ENCODE assay signal across 22 cellular contexts in the genomic region with DNA sequence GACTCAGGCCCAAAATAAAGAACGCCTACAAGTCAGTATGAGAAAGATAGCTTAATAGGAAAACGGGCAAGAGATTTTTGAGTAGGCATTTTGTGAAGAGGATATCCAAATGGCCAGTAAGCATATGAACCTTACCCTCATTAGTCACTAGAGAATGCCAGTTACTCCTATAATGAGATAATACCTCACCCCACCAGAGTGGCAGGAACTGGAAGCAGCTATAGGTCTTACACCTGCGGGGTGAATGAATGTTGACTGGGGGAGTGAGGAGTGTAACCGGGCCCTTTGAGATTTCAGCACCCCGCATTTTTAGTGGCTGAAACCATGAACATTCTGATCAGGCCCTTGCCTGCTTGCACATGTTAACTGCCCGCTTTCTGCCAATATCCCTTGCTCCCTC.
"Had no signal": no experiment of that assay in that cellular context is flagged by ENCODE, and none has a peak within 500 bp of the region (broad histone marks: within the 10 kb centered on the region; RNA-seq: fewer than 3 reads in every experiment).

No MANE protein-coding gene starts in this region.

- H3K4me3 Mint-ChIP-seq: activated CD4-positive, alpha-beta memory T cell treated with anti-CD3 and anti-CD28 coated beads, Interleukin-2, amount 10 ng/mL, durations not matched to agents 7 days and 5 days; activated naive CD4-positive, alpha-beta T cell treated with anti-CD3 and anti-CD28 coated beads, Interleukin-2, amount 10 ng/mL, durations not matched to agents 7 days and 5 days; activated naive CD8-positive, alpha-beta T cell treated with anti-CD3 and anti-CD28 coated beads for 36 hours; activated T-helper 17 cell treated with anti-CD3 and anti-CD28 coated beads, Interleukin-2, amount 50 U/mL, for 72 hours; T-cell had no signal

- H3K36me3 ChIP-seq: brain microvascular endothelial cell had no signal

- ATAC-seq: activated T-helper 17 cell treated with anti-CD3 and anti-CD28 coated beads, Interleukin-2, amount 50 U/mL, for 72 hours; T-cell had no signal

- H3K27ac ChIP-seq: brain microvascular endothelial cell, VCaP had no signal

- DNase-seq: activated CD4-positive, alpha-beta memory T cell treated with anti-CD3 and anti-CD28 coated beads, Interleukin-2, amount 10 ng/mL, durations not matched to agents 7 days and 5 days; activated CD4-positive, alpha-beta T cell treated with anti-CD3 and anti-CD28 coated beads, Interleukin-2, amount 50 U/mL, for 1 hour; activated CD4-positive, CD25-positive, alpha-beta regulatory T cell; activated gamma-delta T cell treated with Interleukin-2 at 50 U/mL for 16 hours; activated naive CD4-positive, alpha-beta T cell treated with anti-CD3 and anti-CD28 coated beads, Interleukin-2, amount 10 ng/mL, durations not matched to agents 7 days and 5 days; activated naive CD8-positive, alpha-beta T cell treated with anti-CD3 and anti-CD28 coated beads for 36 hours; activated T-cell treated with anti-CD3 and anti-CD28 coated beads for 4 hours; activated T-cell treated with anti-CD3 and anti-CD28 coated beads, Interleukin-2, amount 50 U/mL, for 48 hours; brain microvascular endothelial cell; cerebellar nuclear complex; Kasumi-1; NCI-H1048; NCI-H1930; NCI-H2171 treated with DMSO at 0.1 percent for 48 hours; NCI-H226; NCI-H510A; NCI-H526 treated with DMSO at 0.1 percent for 48 hours; SIG-M5; T-cell; T-helper 2 cell had no signal

- H3K27me3 ChIP-seq: brain microvascular endothelial cell had no signal

- H3K9me3 Mint-ChIP-seq: activated naive CD4-positive, alpha-beta T cell treated with anti-CD3 and anti-CD28 coated beads, Interleukin-2, amount 10 ng/mL, durations not matched to agents 7 days and 5 days; activated naive CD8-positive, alpha-beta T cell treated with anti-CD3 and anti-CD28 coated beads for 36 hours; activated T-helper 17 cell treated with anti-CD3 and anti-CD28 coated beads, Interleukin-2, amount 50 U/mL, for 72 hours; T-cell had no signal

- H3K27ac Mint-ChIP-seq: activated CD4-positive, alpha-beta memory T cell treated with anti-CD3 and anti-CD28 coated beads, Interleukin-2, amount 10 ng/mL, durations not matched to agents 7 days and 5 days; activated naive CD8-positive, alpha-beta T cell treated with anti-CD3 and anti-CD28 coated beads for 36 hours; activated T-helper 17 cell treated with anti-CD3 and anti-CD28 coated beads, Interleukin-2, amount 50 U/mL, for 72 hours; T-cell had no signal
